Comparison of ENCODE assay signal across 13 cellular contexts in genomic region chr17:15947331-15947730, GRCh38. TPM values are rescaled to one million over a fixed set of nuclear protein-coding genes. Genes with fewer than 3 reads are reported as not detected.
DNase-seq lines count a peak whose midpoint lies in the region; ATAC-seq and TF ChIP-seq lines count a peak whose summit lies in the region.
"Had no signal": no experiment of that assay in that cellular context is flagged by ENCODE, and none has a peak within 500 bp of the region (broad histone marks: within the 10 kb centered on the region; RNA-seq: fewer than 3 reads in every experiment).

No MANE protein-coding gene starts in this region.

- H3K4me2 ChIP-seq in fibroblast of lung (ENCODE audit: extremely low read depth, insufficient read depth, low read length) (peak overlapping the region; percentile 1), trophoblast cell (ENCODE audit: low read length) (no peak overlapping the region)

- H3K79me2 ChIP-seq in fibroblast of lung (ENCODE audit: control insufficient read depth, insufficient read depth, low read length) (peaks cover 3% of the 10 kb centered on the region), trophoblast cell (ENCODE audit: control insufficient read depth, insufficient read depth, low read length, poor library complexity) (peaks cover 2% of the 10 kb centered on the region)

- no peak overlapping the region for H4K91ac ChIP-seq in trophoblast cell (ENCODE audit: low read depth, low read length)

- WGBS in trophoblast cell (ENCODE audit: extremely low coverage, insufficient coverage, insufficient read length) = no CpG with 5 or more reads among the region's 3 CpGs

- H4K20me1 ChIP-seq in fibroblast of lung (ENCODE audit: control insufficient read depth, extremely low read depth, insufficient read depth, low read length) = no peaks in the 10 kb centered on the region

- DNase-seq in Daoy (ENCODE audit: low read depth) (peak; percentile 70), SW480 (ENCODE audit: low spot score) (peak; percentile 30), fibroblast of lung (ENCODE audit: low read depth in 2 of 2) (peak; percentile 59 to 68), trophoblast cell (no peak), BE2C (no peak)
- no peak for DNase-seq in activated CD4-positive, alpha-beta T cell treated with anti-CD3 and anti-CD28 coated beads, Interleukin-2, amount 50 U/mL, for 48 hours
- DNase-seq: activated CD4-positive, alpha-beta T cell treated with anti-CD3 and anti-CD28 coated beads for 36 hours; glutamatergic neuron; NCI-H526; tibial artery had no signal

- H2AK5ac ChIP-seq in trophoblast cell (ENCODE audit: low read length) = no peak overlapping the region

- H3K9me3 ChIP-seq in fibroblast of lung (ENCODE audit: control insufficient read depth, insufficient read depth, low read depth, low read length) = no peaks in the 10 kb centered on the region
- H3K9me3 ChIP-seq in trophoblast cell (ENCODE audit: insufficient read depth, low read depth, low read length) = peaks cover 3% of the 10 kb centered on the region
- H3K9me3 ChIP-seq in BE2C = no peaks in the 10 kb centered on the region
- H3K9me3 ChIP-seq: right atrium auricular region, tibial artery had no signal

- H3K23ac ChIP-seq in trophoblast cell (ENCODE audit: low read length) = no peak overlapping the region

- ATAC-seq in HG03280 (IDR thresholded peaks at IDR 0.05; ENCODE audit: unreplicated experiment) (no peak), HG03196 (IDR thresholded peaks at IDR 0.05; ENCODE audit: unreplicated experiment) (no peak)
- ATAC-seq: activated CD4-positive, alpha-beta T cell treated with anti-CD3 and anti-CD28 coated beads for 36 hours had no signal

- H3K14ac ChIP-seq in trophoblast cell (ENCODE audit: low read length) = peak overlapping the region; percentile 18

- H4K12ac ChIP-seq in trophoblast cell (ENCODE audit: low read depth, low read length) = no peak overlapping the region

- H3K4me1 ChIP-seq in fibroblast of lung (ENCODE audit: control insufficient read depth, extremely low read depth, insufficient read depth, low read length) = peaks cover 2% of the 10 kb centered on the region
- peaks cover 13 to 23% of the 10 kb centered on the region in 2 experiments for H3K4me1 ChIP-seq in trophoblast cell (ENCODE audit: control insufficient read depth in 1 of 2, insufficient read depth in 2 of 2, low read length in 2 of 2)
- H3K4me1 ChIP-seq in BE2C = no peaks in the 10 kb centered on the region

- H3K36me3 ChIP-seq in fibroblast of lung (ENCODE audit: control insufficient read depth, insufficient read depth, low read length) (no peaks in the 10 kb centered on the region), trophoblast cell (ENCODE audit: control insufficient read depth in 1 of 2, insufficient read depth in 2 of 2, low read length in 2 of 2) (peaks cover 5 to 8% of the 10 kb centered on the region in 2 experiments), BE2C (no peaks in the 10 kb centered on the region)
- H3K36me3 ChIP-seq: right atrium auricular region, tibial artery had no signal

- no peak overlapping the region for H3K18ac ChIP-seq in trophoblast cell (ENCODE audit: low read length)

- H3K27me3 ChIP-seq in fibroblast of lung (ENCODE audit: control insufficient read depth, insufficient read depth, low read length) (no peaks in the 10 kb centered on the region), trophoblast cell (ENCODE audit: insufficient read depth, low read length) (peaks cover 8% of the 10 kb centered on the region), BE2C (no peaks in the 10 kb centered on the region; the same call in 1 of the 2 replicates)
- H3K27me3 ChIP-seq: right atrium auricular region had no signal

- peak overlapping the region; percentile 16 for H2BK12ac ChIP-seq in trophoblast cell (ENCODE audit: low read length)

- no peak for TF ChIP-seq CTCF in fibroblast of lung (conservative IDR thresholded peaks at IDR 0.05 in 1 of 2, IDR thresholded peaks at IDR 0.05 in 1 of 2; ENCODE audit: low read depth in 1 of 2, low read length in 2 of 2)
- no peak for TF ChIP-seq CTCF in BE2C (IDR thresholded peaks at IDR 0.05; ENCODE audit: low read depth, low read length)

- H3K9ac ChIP-seq in fibroblast of lung (ENCODE audit: insufficient read depth, low read length) (no peak overlapping the region), trophoblast cell (ENCODE audit: low read length) (no peak overlapping the region)

- peaks cover 18% of the 10 kb centered on the region for H3K79me1 ChIP-seq in trophoblast cell (ENCODE audit: low read length)

- no peak overlapping the region for H2BK5ac ChIP-seq in trophoblast cell (ENCODE audit: low read depth, low read length, poor library complexity)

- H2BK120ac ChIP-seq in trophoblast cell (ENCODE audit: insufficient read depth, low read length, poor library complexity) = no peak overlapping the region

- peak overlapping the region; percentile 8 for H3K4ac ChIP-seq in trophoblast cell (ENCODE audit: low read depth, low read length)

- H3K4me3 ChIP-seq in fibroblast of lung (replicated peaks in 1 of 4; ENCODE audit: control extremely low read depth in 1 of 4, insufficient read depth in 1 of 4, low read depth in 3 of 4, low read length in 4 of 4) (peak overlapping the region in 1 of 4 experiments; percentile 74), trophoblast cell (ENCODE audit: low read depth, low read length) (no peak overlapping the region), BE2C (ENCODE audit: low read depth, low read length) (no peak overlapping the region)
- H3K4me3 ChIP-seq: right atrium auricular region, tibial artery had no signal

- H3K27ac ChIP-seq in fibroblast of lung (ENCODE audit: insufficient read depth, low read length) (no peak overlapping the region), trophoblast cell (ENCODE audit: low read depth, low read length) (no peak overlapping the region)
- H3K27ac ChIP-seq: right atrium auricular region, tibial artery had no signal

- H2AFZ ChIP-seq in fibroblast of lung (ENCODE audit: low read length) = no peak overlapping the region
- peak overlapping the region; percentile 23 for H2AFZ ChIP-seq in trophoblast cell (ENCODE audit: insufficient read depth, low read length, poor library complexity)

- no peak overlapping the region for H4K8ac ChIP-seq in trophoblast cell (ENCODE audit: low read depth, low read length)

RNA-seq across cellular contexts. Expression of gene ADORA2B, which starts 2.4 kb away (rescaled TPM):
- total RNA-seq in Daoy (2014; rRNA removed; shearing (Covaris generic)) = 37.1 and 48.8 TPM in 2 replicates
- total RNA-seq in fibroblast of lung = 10.5 and 17.2 TPM in 2 replicates
- 3.1 and 6.3 TPM in 2 replicates for polyA plus RNA-seq in fibroblast of lung
- 2.6 and 6.2 TPM in 2 replicates for polyA plus RNA-seq in fibroblast of lung (2012)
- polyA minus RNA-seq in fibroblast of lung (ENCODE audit: low replicate concordance) = 3.0 and 8.7 TPM in 2 replicates
- 6.4 and 6.6 TPM in 2 replicates for polyA plus RNA-seq in trophoblast cell (2013)
- 1.2 TPM for polyA plus RNA-seq in BE2C (2012; ENCODE audit: insufficient read depth, insufficient read length, low read depth)

RNA-seq across cellular contexts. Expression of gene ZSWIM7, which starts 52.2 kb away (rescaled TPM):
- 17.8 and 23.7 TPM in 2 replicates for total RNA-seq in Daoy (2014; rRNA removed; shearing (Covaris generic))
- 15.4 and 28.9 TPM in 2 replicates for total RNA-seq in fibroblast of lung
- 17.6 and 23.2 TPM in 2 replicates for polyA plus RNA-seq in fibroblast of lung
- 12.8 and 20.7 TPM in 2 replicates for polyA plus RNA-seq in fibroblast of lung (2012)
- 14.7 and 16.0 TPM in 2 replicates for polyA minus RNA-seq in fibroblast of lung (ENCODE audit: low replicate concordance)
- 23.5 and 25.5 TPM in 2 replicates for polyA plus RNA-seq in trophoblast cell (2013)
- 39.6 TPM for polyA plus RNA-seq in BE2C (2012; ENCODE audit: insufficient read depth, insufficient read length, low read depth)

RNA-seq across cellular contexts. Expression of gene TTC19, which starts 52.3 kb away (rescaled TPM):
- 38.6 and 43.5 TPM in 2 replicates for total RNA-seq in Daoy (2014; rRNA removed; shearing (Covaris generic))
- 23.0 and 36.2 TPM in 2 replicates for total RNA-seq in fibroblast of lung
- polyA plus RNA-seq in fibroblast of lung = 4.2 and 4.3 TPM in 2 replicates
- 14.9 and 15.3 TPM in 2 replicates for polyA plus RNA-seq in fibroblast of lung (2012)
- polyA minus RNA-seq in fibroblast of lung (ENCODE audit: low replicate concordance) = 1.4 and 9.9 TPM in 2 replicates
- 17.6 and 18.4 TPM in 2 replicates for polyA plus RNA-seq in trophoblast cell (2013)
- polyA plus RNA-seq in BE2C (2012; ENCODE audit: insufficient read depth, insufficient read length, low read depth) = 31.8 TPM

Comparison
In these comparisons a context has a peak if more than half of its experiments do, and no peak if none do; other contexts are left out.
1. DNase-seq: peak in Daoy (single experiment), SW480 (single experiment) and fibroblast of lung (2 of 2); none in trophoblast cell (0 of 2), BE2C (single experiment) and activated CD4-positive, alpha-beta T cell treated with anti-CD3 and anti-CD28 coated beads, Interleukin-2, amount 50 U/mL, for 48 hours (0 of 2).